ENCODE assay signal across 8 cellular contexts in genomic region chr15:72375501-72375845, GRCh38. TPM values are rescaled to one million over a fixed set of nuclear protein-coding genes. Genes with fewer than 3 reads are reported as not detected.
DNase-seq lines count a peak whose midpoint lies in the region; FAIRE-seq and TF ChIP-seq lines count a peak whose summit lies in the region.

No MANE protein-coding gene starts in this region.

- H3K27me3 Mint-ChIP-seq in HFFc6 (ENCODE audit: insufficient read depth) = peaks cover 2% of the 10 kb centered on the region

- TF ChIP-seq CTCF in HFFc6 (IDR thresholded peaks at IDR 0.05) (no peak), GM20000 (IDR thresholded peaks at IDR 0.05; ENCODE audit: extremely low read depth, missing control alignments) (no peak)

- H3K27ac Mint-ChIP-seq in HFFc6 = peak overlapping the region; percentile 95

- peak overlapping the region; percentile 99 for H3K4me3 ChIP-seq in ectodermal cell (ENCODE audit: insufficient read depth, low read depth, low read length)

- H3K9me3 Mint-ChIP-seq in HFFc6 = no peaks in the 10 kb centered on the region

- WGBS in ectodermal cell, 2 experiments = 1 to 2% methylated on average over 17 of the region's 17 CpGs

- FAIRE-seq in urothelium cell line (lab: Jason Lieb, UNC) = no peak

- H3K27ac ChIP-seq in ectodermal cell (ENCODE audit: insufficient read depth, low read depth, low read length, poor library complexity, severe bottlenecking) = peak overlapping the region; percentile 27

- H3K4me3 Mint-ChIP-seq in HFFc6 = peak overlapping the region; percentile 96

- DNase-seq in NCI-H146 (lab: John Stamatoyannopoulos, UW) (peak; percentile 47), NCI-H146 treated with DMSO at 0.1 percent for 48 hours (lab: John Stamatoyannopoulos, UW; ENCODE audit: unreplicated experiment) (no peak), HFFc6 (no peak), NCI-H1105 (lab: John Stamatoyannopoulos, UW) (peak; percentile 29), midbrain (lab: John Stamatoyannopoulos, UW) (peak; percentile 54), urothelium cell line (ENCODE audit: low spot score) (peak; percentile 35), GM20000 (ENCODE audit: low spot score) (no peak)

- H3K27me3 ChIP-seq in ectodermal cell (ENCODE audit: control insufficient read depth, insufficient read depth, low read length, poor library complexity, severe bottlenecking) = peaks cover 3% of the 10 kb centered on the region

- H3K36me3 ChIP-seq in ectodermal cell (ENCODE audit: control insufficient read depth, insufficient read depth, low read length) = no peaks in the 10 kb centered on the region

- no peaks in the 10 kb centered on the region for H3K9me3 ChIP-seq in ectodermal cell (ENCODE audit: control insufficient read depth, low read length)

- peaks cover 3% of the 10 kb centered on the region for H3K4me1 ChIP-seq in ectodermal cell (ENCODE audit: control insufficient read depth, insufficient read depth, low read length)

- H3K4me1 Mint-ChIP-seq in HFFc6 (ENCODE audit: low read depth) = peaks cover 34% of the 10 kb centered on the region

- H3K36me3 Mint-ChIP-seq in HFFc6 (ENCODE audit: low read depth) = no peaks in the 10 kb centered on the region

RNA-seq across cellular contexts. Expression of gene HEXA, which starts 0.3 kb away (rescaled TPM):
- total RNA-seq in HFFc6 (2021; fragmentation: NEBNext Ultra II Directional; extraction: Animal tissue kit (Norgen Biotek cat#: 25700)) = 10 to 100 TPM; 83.3 to 98.0 (median 88.3) TPM
- 60.6 TPM for polyA plus RNA-seq in ectodermal cell (2013, experiment 1 of 4)
- 61.9 TPM for polyA plus RNA-seq in ectodermal cell (2013, experiment 2 of 4)
- polyA plus RNA-seq in ectodermal cell (2013, experiment 3 of 4) = 44.4 TPM
- polyA plus RNA-seq in ectodermal cell (2013, experiment 4 of 4) = 56.1 TPM

RNA-seq across cellular contexts. Expression of gene TMEM202, which starts 22.6 kb away (rescaled TPM):
- total RNA-seq in HFFc6 (2021; fragmentation: NEBNext Ultra II Directional; extraction: Animal tissue kit (Norgen Biotek cat#: 25700)) = not detected
- not detected for polyA plus RNA-seq in ectodermal cell (2013, experiment 1 of 4)
- polyA plus RNA-seq in ectodermal cell (2013, experiment 2 of 4) = not detected
- not detected for polyA plus RNA-seq in ectodermal cell (2013, experiment 3 of 4)
- polyA plus RNA-seq in ectodermal cell (2013, experiment 4 of 4) = not detected

RNA-seq across cellular contexts. Expression of gene CELF6, which starts 55.5 kb away (rescaled TPM):
- total RNA-seq in HFFc6 (2021; fragmentation: NEBNext Ultra II Directional; extraction: Animal tissue kit (Norgen Biotek cat#: 25700)) = under 1 TPM in 4 of 6 experiments, not detected in 2; 0.11 to 0.14 (median 0.12) TPM
- polyA plus RNA-seq in ectodermal cell (2013, experiment 1 of 4) = 0.33 TPM
- polyA plus RNA-seq in ectodermal cell (2013, experiment 2 of 4) = 0.32 TPM
- polyA plus RNA-seq in ectodermal cell (2013, experiment 3 of 4) = 0.32 TPM
- 0.32 TPM for polyA plus RNA-seq in ectodermal cell (2013, experiment 4 of 4)

Comparison
In these comparisons a context has a peak if more than half of its experiments do, and no peak if none do; other contexts are left out.
1. DNase-seq: peak in NCI-H146 (single experiment), NCI-H1105 (single experiment), midbrain (single experiment) and urothelium cell line (single experiment); none in NCI-H146 treated with DMSO at 0.1 percent for 48 hours (single experiment), HFFc6 (single experiment) and GM20000 (single experiment).